7 cellular contexts compared by ENCODE assay signal in the genomic region with DNA sequence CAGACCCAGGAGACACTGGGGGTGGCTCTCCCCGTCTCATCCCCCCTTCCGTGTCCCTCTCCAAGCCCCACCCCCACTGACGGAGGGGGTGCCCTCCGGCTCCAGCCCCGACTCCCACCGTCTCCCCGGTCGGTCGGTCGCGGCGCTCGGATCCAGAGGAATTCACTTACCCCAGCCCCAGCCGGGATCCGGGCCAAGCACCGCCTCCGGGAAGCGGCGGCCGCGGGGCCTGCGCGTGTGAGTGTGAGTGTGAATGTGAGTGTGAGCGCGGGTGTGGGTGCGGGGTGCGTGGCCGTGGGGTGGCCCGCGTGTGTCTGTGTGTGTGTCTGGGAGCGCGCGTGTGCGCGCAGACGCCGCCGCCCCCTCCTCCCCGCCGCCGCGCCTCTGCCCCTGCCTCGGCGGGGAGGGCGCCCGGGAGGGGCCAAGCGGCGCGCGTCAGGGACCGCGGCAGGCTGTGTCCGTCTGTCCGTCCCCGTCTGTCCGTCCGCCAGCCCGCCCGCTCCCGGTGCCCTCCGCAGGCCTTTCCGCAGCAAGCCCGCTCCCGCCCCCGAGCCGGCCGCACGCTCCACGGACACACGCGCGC. TPM values are rescaled to one million over a fixed set of nuclear protein-coding genes. Genes with fewer than 3 reads are reported as not detected.
DNase-seq lines count a peak whose midpoint lies in the region; ATAC-seq and TF ChIP-seq lines count a peak whose summit lies in the region.

A gene with protein sequence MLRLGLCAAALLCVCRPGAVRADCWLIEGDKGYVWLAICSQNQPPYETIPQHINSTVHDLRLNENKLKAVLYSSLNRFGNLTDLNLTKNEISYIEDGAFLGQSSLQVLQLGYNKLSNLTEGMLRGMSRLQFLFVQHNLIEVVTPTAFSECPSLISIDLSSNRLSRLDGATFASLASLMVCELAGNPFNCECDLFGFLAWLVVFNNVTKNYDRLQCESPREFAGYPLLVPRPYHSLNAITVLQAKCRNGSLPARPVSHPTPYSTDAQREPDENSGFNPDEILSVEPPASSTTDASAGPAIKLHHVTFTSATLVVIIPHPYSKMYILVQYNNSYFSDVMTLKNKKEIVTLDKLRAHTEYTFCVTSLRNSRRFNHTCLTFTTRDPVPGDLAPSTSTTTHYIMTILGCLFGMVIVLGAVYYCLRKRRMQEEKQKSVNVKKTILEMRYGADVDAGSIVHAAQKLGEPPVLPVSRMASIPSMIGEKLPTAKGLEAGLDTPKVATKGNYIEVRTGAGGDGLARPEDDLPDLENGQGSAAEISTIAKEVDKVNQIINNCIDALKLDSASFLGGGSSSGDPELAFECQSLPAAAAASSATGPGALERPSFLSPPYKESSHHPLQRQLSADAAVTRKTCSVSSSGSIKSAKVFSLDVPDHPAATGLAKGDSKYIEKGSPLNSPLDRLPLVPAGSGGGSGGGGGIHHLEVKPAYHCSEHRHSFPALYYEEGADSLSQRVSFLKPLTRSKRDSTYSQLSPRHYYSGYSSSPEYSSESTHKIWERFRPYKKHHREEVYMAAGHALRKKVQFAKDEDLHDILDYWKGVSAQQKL (minus strand): TSS at position 352 of the 583 bp plus-strand sequence. CDS start 51,945 bp downstream, outside the sequence.

- RAD21 ChIA-PET in HCT116 (lab: Charles Lee; ENCODE audit: low non-redundant PET in 1 of 2, low total read pairs in 2 of 2, uncharacterized antibody in 2 of 2, unreplicated experiment in 2 of 2) = no interaction called here

- in situ Hi-C loops in G401 (cut with HindIII; ENCODE audit: low sequenced_read_pairs) = no loop called here

- peaks cover 29% of the 10 kb centered on the region for H3K4me1 Mint-ChIP-seq in activated T-cell treated with anti-CD3 and anti-CD28 coated beads, Interleukin-2, amount 50 U/mL, for 72 hours (ENCODE audit: low read depth)
- H3K4me1 Mint-ChIP-seq in stimulated activated effector memory CD8-positive, alpha-beta T cell treated with anti-CD3 and anti-CD28 coated beads, Interleukin-12 subunit alpha, Interleukin-12 subunit beta, amount 100 ng/mL, for 72 hours = peaks cover 55% of the 10 kb centered on the region

- TF ChIP-seq CTCF in HCT116 (IDR thresholded peaks at IDR 0.05 in 2 of 3, conservative IDR thresholded peaks at IDR 0.05 in 1 of 3; ENCODE audit: borderline replicate concordance in 1 of 3, insufficient read depth in 1 of 3, low read depth in 2 of 3, low read length in 2 of 3) = no peak

- H3K9me2 ChIP-seq in HCT116 (ENCODE audit: insufficient read depth) = no peaks in the 10 kb centered on the region

- no peaks in the 10 kb centered on the region for H4K20me1 ChIP-seq in HCT116 (ENCODE audit: insufficient read depth)

- H3K4me1 ChIP-seq in HCT116 (ENCODE audit: control insufficient read depth in 1 of 2, insufficient read depth in 2 of 2, low read length in 2 of 2) = peaks cover 37 to 75% of the 10 kb centered on the region in 2 experiments

- no peaks in the 10 kb centered on the region for H3K36me3 ChIP-seq in HCT116 (ENCODE audit: control insufficient read depth in 1 of 2, insufficient read depth in 2 of 2, low read length in 2 of 2)

- no peaks in the 10 kb centered on the region for H3K36me3 Mint-ChIP-seq in activated T-cell treated with anti-CD3 and anti-CD28 coated beads, Interleukin-2, amount 50 U/mL, for 72 hours (ENCODE audit: insufficient read depth in 2 of 2)
- H3K36me3 Mint-ChIP-seq in stimulated activated effector memory CD8-positive, alpha-beta T cell treated with anti-CD3 and anti-CD28 coated beads, Interleukin-12 subunit alpha, Interleukin-12 subunit beta, amount 100 ng/mL, for 72 hours = peaks cover 6% of the 10 kb centered on the region

- peak within 1 kb of the TSS; percentile 70 to 87 for H3K4me3 ChIP-seq in HCT116 (replicated peaks in 1 of 2; ENCODE audit: low read depth in 1 of 2, low read length in 2 of 2)
- peak within 1 kb of the TSS; percentile 30 for H3K4me3 ChIP-seq in iPS-11a (ENCODE audit: low read depth, low read length)

- no peak for TF ChIP-seq POLR2A in HCT116 (IDR thresholded peaks at IDR 0.05; ENCODE audit: borderline replicate concordance, extremely low read depth, insufficient read depth, insufficient read length)

- intact Hi-C loops in HCT116 (cut with micrococcal nuclease) = no loop called here

- TF ChIP-seq RAD21 in HCT116 (IDR thresholded peaks at IDR 0.05; ENCODE audit: low read depth) = no peak

- peak within 1 kb of the TSS; percentile 25 for H2AFZ ChIP-seq in HCT116 (ENCODE audit: low read depth, low read length, poor library complexity, severe bottlenecking)

- CTCF ChIA-PET in HCT116 (lab: Charles Lee) = interaction anchor here (5.7 kb wide), 1 partner anchor 110 kb away, joined by 47 read pairs; no protein-coding TSS in a partner anchor

- no peaks in the 10 kb centered on the region for H3K9me3 ChIP-seq in HCT116 (ENCODE audit: control insufficient read depth in 1 of 2, insufficient read depth in 1 of 2, low read depth in 1 of 2, low read length in 2 of 2)

- peak within 1 kb of the TSS; percentile 93 for H3K4me2 ChIP-seq in HCT116 (ENCODE audit: low read length)

- peak within 1 kb of the TSS; percentile 85 for H3K9ac ChIP-seq in HCT116 (ENCODE audit: low read length)

- peaks cover 58% of the 10 kb centered on the region for H3K79me2 ChIP-seq in HCT116 (ENCODE audit: insufficient read depth, low read length)

- H3K27ac Mint-ChIP-seq in activated T-cell treated with anti-CD3 and anti-CD28 coated beads, Interleukin-2, amount 50 U/mL, for 72 hours = no peak within 1 kb of the TSS
- no peak within 1 kb of the TSS for H3K27ac Mint-ChIP-seq in stimulated activated effector memory CD8-positive, alpha-beta T cell treated with anti-CD3 and anti-CD28 coated beads, Interleukin-12 subunit alpha, Interleukin-12 subunit beta, amount 100 ng/mL, for 72 hours

- DNase-seq in HCT116 (ENCODE audit: low read depth, low spot score) (no peak), G401 (ENCODE audit: low spot score) (no peak), AML-193 (lab: John Stamatoyannopoulos, UW) (no peak)
- no peak for DNase-seq in activated T-cell treated with anti-CD3 and anti-CD28 coated beads, Interleukin-2, amount 50 U/mL, for 72 hours
- DNase-seq in stimulated activated effector memory CD8-positive, alpha-beta T cell treated with anti-CD3 and anti-CD28 coated beads, Interleukin-12 subunit alpha, Interleukin-12 subunit beta, amount 100 ng/mL, for 72 hours (ENCODE audit: low spot score in 2 of 2) = no peak

- H3K4me3 Mint-ChIP-seq in activated T-cell treated with anti-CD3 and anti-CD28 coated beads, Interleukin-2, amount 50 U/mL, for 72 hours = peak within 1 kb of the TSS; percentile 70 to 73
- peak within 1 kb of the TSS; percentile 46 for H3K4me3 Mint-ChIP-seq in stimulated activated effector memory CD8-positive, alpha-beta T cell treated with anti-CD3 and anti-CD28 coated beads, Interleukin-12 subunit alpha, Interleukin-12 subunit beta, amount 100 ng/mL, for 72 hours

- ATAC-seq in HCT116 = peak; percentile 37
- no peak for ATAC-seq in activated T-cell treated with anti-CD3 and anti-CD28 coated beads, Interleukin-2, amount 50 U/mL, for 72 hours (replicated peaks in 1 of 2)
- ATAC-seq in stimulated activated effector memory CD8-positive, alpha-beta T cell treated with anti-CD3 and anti-CD28 coated beads, Interleukin-12 subunit alpha, Interleukin-12 subunit beta, amount 100 ng/mL, for 72 hours = no peak
- no peak for ATAC-seq in HG03039 (IDR thresholded peaks at IDR 0.05; ENCODE audit: unreplicated experiment)

- H3K27me3 ChIP-seq in HCT116 (ENCODE audit: insufficient read depth, low read length) = no peaks in the 10 kb centered on the region

- no TSS peak for BruUV-seq in HCT116 (replicated peaks; lab: Mats Ljungman, UMichigan)

- peaks cover 58% of the 10 kb centered on the region for H3K27me3 Mint-ChIP-seq in activated T-cell treated with anti-CD3 and anti-CD28 coated beads, Interleukin-2, amount 50 U/mL, for 72 hours (ENCODE audit: low read depth)

- no peaks in the 10 kb centered on the region for H3K9me3 Mint-ChIP-seq in activated T-cell treated with anti-CD3 and anti-CD28 coated beads, Interleukin-2, amount 50 U/mL, for 72 hours
- no peaks in the 10 kb centered on the region for H3K9me3 Mint-ChIP-seq in stimulated activated effector memory CD8-positive, alpha-beta T cell treated with anti-CD3 and anti-CD28 coated beads, Interleukin-12 subunit alpha, Interleukin-12 subunit beta, amount 100 ng/mL, for 72 hours

- peak within 1 kb of the TSS; percentile 95 for H3K27ac ChIP-seq in HCT116 (ENCODE audit: low read depth, low read length)

- POLR2A ChIA-PET in HCT116 (lab: Charles Lee) = no interaction called here

TF ChIP-seq in HCT116, 20 proteins besides CTCF, POLR2A, EP300 and RAD21:
- peak; percentile 53; the same call in 1 of the 2 replicates for TF ChIP-seq ZFX (IDR thresholded peaks at IDR 0.05)
- no peak for TF ChIP-seq EZH2phosphoT487 (IDR thresholded peaks at IDR 0.05; ENCODE audit: borderline replicate concordance)
TF ChIP-seq in HCT116: peak in this region for 1.

RNA-seq across cellular contexts. Expression of the gene that starts here (rescaled TPM):
- total RNA-seq in HCT116 (2021; ENCODE audit: unreplicated experiment) = 45.4 TPM
- polyA plus RNA-seq in HCT116 (2012) = 30.1 TPM in 2 replicates
- total RNA-seq in activated T-cell treated with anti-CD3 and anti-CD28 coated beads, Interleukin-2, amount 50 U/mL, for 72 hours = under 1 TPM; 0.58 to 0.62 TPM
- under 0.01 TPM in 1 of 2 replicates, not detected in the other for total RNA-seq in G401 (2014; rRNA removed; shearing (Covaris generic))

Comparison
In these comparisons a context has a peak if more than half of its experiments do, and no peak if none do; other contexts are left out.
1. RNA of the gene that starts here (total RNA-seq): 45.4 TPM in HCT116 (single experiment); 0.58 to 0.62 TPM in activated T-cell treated with anti-CD3 and anti-CD28 coated beads, Interleukin-2, amount 50 U/mL, for 72 hours and under 0.01 TPM in G401; every median in the first group is over 10 times any median in the second.